In genomic region chr11:43021466-43021865, GRCh38 we compare ENCODE assay signal across 9 cellular contexts.
A peak's percentile ranks its signal among the peaks of the same experiment; 100 is the strongest.
DNase-seq lines count a peak whose midpoint lies in the region; ATAC-seq and TF ChIP-seq lines count a peak whose summit lies in the region.
"Had no signal": no experiment of that assay in that cellular context is flagged by ENCODE, and none has a peak within 500 bp of the region (broad histone marks: within the 10 kb centered on the region; RNA-seq: fewer than 3 reads in every experiment).

No MANE protein-coding gene starts in this region.

- no peaks in the 10 kb centered on the region for H3K36me3 ChIP-seq in thyroid gland
- no peaks in the 10 kb centered on the region for H3K36me3 ChIP-seq in body of pancreas (replicated peaks in 1 of 2; ENCODE audit: insufficient read depth in 1 of 2, low read depth in 2 of 2)

- TF ChIP-seq CTCF in thyroid gland (IDR thresholded peaks at IDR 0.05) (peak in 2 of 6 experiments; percentile 27 to 36), body of pancreas (IDR thresholded peaks at IDR 0.05) (no peak)

- no peaks in the 10 kb centered on the region for H3K27me3 ChIP-seq in thyroid gland
- no peaks in the 10 kb centered on the region for H3K27me3 ChIP-seq in body of pancreas

- H3K4me1 ChIP-seq in thyroid gland: no peaks in the 10 kb centered on the region
- no peaks in the 10 kb centered on the region for H3K4me1 ChIP-seq in body of pancreas

- intact Hi-C loops in Right ventricle myocardium superior (cut with DNase I) (loop anchor here (2.0 kb wide), 1 partner anchor 251 kb away; no protein-coding TSS in a partner anchor), left cardiac atrium (cut with DNase I) (no loop called here), thyroid gland (cut with DNase I) (no loop called here), body of pancreas (cut with DNase I) (no loop called here)

- DNase-seq in Right ventricle myocardium superior: no peak
- DNase-seq in left cardiac atrium: no peak
- DNase-seq in SK-MEL-5 (ENCODE audit: low read depth, low spot score): peak; percentile 73
- peak; percentile 6 to 34 for DNase-seq in thyroid gland
- no peak for DNase-seq in NCI-H2227 treated with DMSO at 0.1 percent for 48 hours (lab: John Stamatoyannopoulos, UW)
- DNase-seq in body of pancreas: no peak
- no peak for DNase-seq in occipital lobe (lab: John Stamatoyannopoulos, UW)
- DNase-seq: CD4-positive, CD25-positive, alpha-beta regulatory T cell had no signal

- H3K27ac ChIP-seq in thyroid gland (no peak overlapping the region), body of pancreas (no peak overlapping the region)

- in situ Hi-C loops in SK-MEL-5 (cut with HindIII; ENCODE audit: low pct_unique_long_range_greater_than_20kb, low sequenced_read_pairs): no loop called here

- H3K4me3 ChIP-seq in thyroid gland (replicated peaks in 1 of 3): no peak overlapping the region
- H3K4me3 ChIP-seq in body of pancreas: no peak overlapping the region

- H3K9me3 ChIP-seq in thyroid gland (no peaks in the 10 kb centered on the region), body of pancreas (no peaks in the 10 kb centered on the region)

- peak; percentile 64 for ATAC-seq in Right ventricle myocardium superior (ENCODE audit: poor library complexity)
- ATAC-seq in left cardiac atrium: no peak
- ATAC-seq in HG03460 (IDR thresholded peaks at IDR 0.05; ENCODE audit: unreplicated experiment): peak; percentile 67
- ATAC-seq in body of pancreas: no peak

- TF ChIP-seq POLR2A in thyroid gland (IDR thresholded peaks at IDR 0.05) (no peak), body of pancreas (IDR thresholded peaks at IDR 0.05) (no peak)

Comparison
In these comparisons a context has a peak if more than half of its experiments do, and no peak if none do; other contexts are left out.
1. ATAC-seq: peak in Right ventricle myocardium superior (single experiment) and HG03460 (single experiment); none in left cardiac atrium (0 of 2) and body of pancreas (single experiment).
2. DNase-seq: peak in SK-MEL-5 (single experiment) and thyroid gland (2 of 2); none in Right ventricle myocardium superior (single experiment), left cardiac atrium (single experiment), NCI-H2227 treated with DMSO at 0.1 percent for 48 hours (single experiment), body of pancreas (0 of 4) and occipital lobe (single experiment).